Comparison of ENCODE assay signal across 22 cellular contexts in the genomic region with DNA sequence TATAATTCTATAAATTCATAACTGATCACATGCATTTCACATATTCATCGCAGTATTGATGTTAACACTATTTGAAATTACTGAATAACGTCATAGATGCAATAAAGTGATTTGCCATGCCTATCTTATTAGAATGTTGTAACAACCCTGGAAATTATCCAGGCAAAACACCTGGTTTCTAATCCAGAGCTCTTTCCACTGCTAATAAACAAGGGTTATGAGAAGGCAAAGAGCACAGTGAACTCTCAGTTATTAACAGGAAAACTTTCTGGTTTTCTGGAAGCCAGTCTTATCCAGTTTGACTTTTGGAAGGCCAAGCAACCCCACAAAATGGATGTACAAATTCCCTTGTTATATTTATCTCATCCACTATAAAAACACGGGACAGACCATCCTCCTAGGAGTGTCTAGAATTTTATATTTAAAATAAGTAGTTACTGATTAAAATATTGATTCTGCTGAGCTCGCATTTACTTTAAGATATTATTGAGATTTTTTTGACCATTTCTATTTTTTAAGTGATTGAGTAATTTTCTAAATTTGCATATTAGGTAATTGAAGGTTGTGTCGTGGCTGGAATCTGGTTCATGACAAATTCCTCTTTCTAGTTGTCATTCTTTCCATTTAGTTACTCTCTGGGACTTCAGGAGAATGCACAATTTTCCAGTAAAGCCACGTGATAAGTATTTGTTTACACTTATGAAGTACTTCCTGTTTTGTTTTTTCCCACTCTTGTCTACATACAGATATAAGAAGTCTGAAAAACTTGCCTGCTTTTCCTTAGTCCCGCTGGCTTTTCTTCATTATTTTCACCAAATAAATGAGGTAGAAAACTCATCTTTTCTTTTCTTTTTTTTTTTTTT.
"Had no signal": no experiment of that assay in that cellular context is flagged by ENCODE, and none has a peak within 500 bp of the region (broad histone marks: within the 10 kb centered on the region; RNA-seq: fewer than 3 reads in every experiment).

No MANE protein-coding gene starts in this region.

- H3K27me3 ChIP-seq: adrenal gland, stomach had no signal

- H3K4me1 ChIP-seq: adrenal gland, esophagus squamous epithelium, stomach had no signal

- H3K4me3 ChIP-seq: adrenal gland, esophagus squamous epithelium, lung, stomach had no signal

- H3K27ac ChIP-seq: adrenal gland, esophagus squamous epithelium, stomach, VCaP had no signal

- FAIRE-seq: astrocyte, islet of Langerhans had no signal

- ATAC-seq: activated naive CD4-positive, alpha-beta T cell treated with anti-CD3 and anti-CD28 coated beads, Interleukin-2, amount 50 U/mL, for 72 hours; activated T-cell treated with anti-CD3 and anti-CD28 coated beads, Interleukin-2, amount 50 U/mL, for 72 hours; left colon had no signal

- H3K9me3 ChIP-seq: adrenal gland, esophagus squamous epithelium, stomach had no signal

- H3K36me3 ChIP-seq: adrenal gland, esophagus squamous epithelium, stomach had no signal

- DNase-seq: activated CD4-positive, CD25-positive, alpha-beta regulatory T cell treated with anti-CD3 and anti-CD28 coated beads, Interleukin-2, amount 50 U/mL, for 72 hours; activated CD8-positive, alpha-beta memory T cell treated with anti-CD3 and anti-CD28 coated beads for 24 hours; activated CD8-positive, alpha-beta memory T cell treated with anti-CD3 and anti-CD28 coated beads, Interleukin-2, amount 50 U/mL, for 48 hours; activated effector memory CD4-positive, alpha-beta T cell treated with anti-CD3 and anti-CD28 coated beads, Interleukin-2, amount 50 U/mL, for 16 hours; activated T-cell treated with anti-CD3 and anti-CD28 coated beads, Interleukin-2, amount 50 U/mL, for 72 hours; adrenal gland; effector CD4-positive, alpha-beta T cell; esophagus squamous epithelium; foreskin fibroblast; hippocampal formation; left colon; midbrain; occipital lobe; stimulated activated CD4-positive, alpha-beta T cell treated with anti-CD3 and anti-CD28 coated beads, Interleukin-4, amount 100 ng/mL, for 1 hour; stomach; SW 1271; T-helper 2 cell had no signal
